In the genomic region with DNA sequence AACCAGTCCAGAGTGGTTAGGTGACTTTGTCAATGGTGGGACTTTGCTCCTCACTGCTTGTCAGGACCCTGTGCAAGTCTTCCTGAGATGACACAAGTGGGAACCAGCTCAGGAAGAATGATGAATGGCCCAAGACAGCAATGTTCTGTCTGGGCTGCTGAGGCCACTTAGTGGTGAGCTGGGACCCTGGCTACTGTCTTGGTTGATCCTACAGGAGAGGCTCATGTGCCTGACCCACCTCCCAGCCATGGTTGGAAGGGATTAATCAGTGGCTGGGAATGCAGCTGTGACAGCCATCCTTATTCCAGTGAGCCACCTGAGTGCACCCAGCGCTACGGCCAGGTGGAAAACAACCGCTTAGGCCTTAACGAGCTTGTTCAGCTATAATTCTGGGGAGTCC, we compare ENCODE assay signal across 19 cellular contexts. TPM values are rescaled to one million over a fixed set of nuclear protein-coding genes. Genes with fewer than 3 reads are reported as not detected.
DNase-seq lines count a peak whose midpoint lies in the region; ATAC-seq, FAIRE-seq and TF ChIP-seq lines count a peak whose summit lies in the region.
"Had no signal": no experiment of that assay in that cellular context is flagged by ENCODE, and none has a peak within 500 bp of the region (broad histone marks: within the 10 kb centered on the region; RNA-seq: fewer than 3 reads in every experiment).

No MANE protein-coding gene starts in this region.

- CTCF ChIA-PET in HepG2 (lab: Yijun Ruan, JAX; ENCODE audit: low intra/inter-chr PET ratio, low total read pairs) = no interaction called here
- CTCF ChIA-PET in HEK293T (lab: Yijun Ruan, JAX) = no interaction called here

- H3K4me1 ChIP-seq in HepG2 (ENCODE audit: insufficient read depth, low read length) = peaks cover 9% of the 10 kb centered on the region
- peaks cover 0 to 8% (median 0%) of the 10 kb centered on the region in 4 donors for H3K4me1 ChIP-seq in right lobe of liver

- no TSS peak for BruUV-seq in HepG2 (replicated peaks; lab: Mats Ljungman, UMichigan)

- no peak overlapping the region for H2AFZ ChIP-seq in HepG2 (ENCODE audit: low read length)

- no peak for TF ChIP-seq RAD21 in HepG2 (CRISPR knock-in tag; IDR thresholded peaks at IDR 0.05)

- 0 out of 2 replicates have a peak overlapping the region, but pooled peaks have one; percentile 15 for H3K4me2 ChIP-seq in HepG2 (ENCODE audit: low read depth, low read length)
- H3K4me2 ChIP-seq: BLaER1 treated with 17β-estradiol and CSF1 and Interleukin-3, amounts not matched to agents 10 nM and 100 nM had no signal

- no peaks in the 10 kb centered on the region for H4K20me1 ChIP-seq in HepG2 (ENCODE audit: insufficient read depth, low read length)
- H4K20me1 ChIP-seq: BLaER1 treated with 17β-estradiol and CSF1 and Interleukin-3, amounts not matched to agents 10 nM and 100 nM had no signal

- intact Hi-C loops in HepG2 (cut with micrococcal nuclease; ENCODE audit: unreplicated experiment) = no loop called here
- intact Hi-C loops in right lobe of liver (cut with DNase I) = no loop called here

- in situ Hi-C loops in HepG2 (cut with HindIII; ENCODE audit: extremely low pct_ligation_motif_present, low pct_unique_long_range_greater_than_20kb) = no loop called here

- TF ChIP-seq EP300 in HepG2 (IDR thresholded peaks at IDR 0.05; ENCODE audit: low read depth in 2 of 2, low read length in 2 of 2) (no peak), HepG2 (CRISPR knock-in tag; IDR thresholded peaks at IDR 0.05; ENCODE audit: borderline replicate concordance) (no peak)

- H3K9ac ChIP-seq in HepG2 (ENCODE audit: insufficient read depth, low read depth, low read length) = no peak overlapping the region
- H3K9ac ChIP-seq: BLaER1 treated with 17β-estradiol and CSF1 and Interleukin-3, amounts not matched to agents 10 nM and 100 nM had no signal

- H3K27me3 ChIP-seq in HepG2 (ENCODE audit: control insufficient read depth in 1 of 2, insufficient read depth in 2 of 2, low read length in 2 of 2) (peaks cover 0 to 11% of the 10 kb centered on the region in 2 experiments; a peak in 2 of 5 replicates), right lobe of liver (no peaks in the 10 kb centered on the region)
- H3K27me3 ChIP-seq: BLaER1 treated with 17β-estradiol and CSF1 and Interleukin-3, amounts not matched to agents 10 nM and 100 nM had no signal

- 94% methylated on average over 4 of the region's 4 CpGs for WGBS in HepG2 (ENCODE audit: low lambda C conversion rate)
- WGBS in right lobe of liver (ENCODE audit: insufficient coverage, low coverage, low lambda C conversion rate, missing lambda C conversion rate) = 100% methylated on average over 2 of the region's 4 CpGs

- TF ChIP-seq POLR2A in HepG2 (IDR thresholded peaks at IDR 0.05; ENCODE audit: insufficient read depth in 1 of 2, low read depth in 2 of 2, low read length in 2 of 2) = no peak
- no peak for TF ChIP-seq POLR2A in right lobe of liver (IDR thresholded peaks at IDR 0.05)

- no peak for DNase-seq in HepG2 (ENCODE audit: low spot score)
- DNase-seq in right lobe of liver = no peak
- peak; percentile 3 for DNase-seq in NCI-H69 (lab: John Stamatoyannopoulos, UW)
- DNase-seq in kidney tubule cell (ENCODE audit: low spot score) = peak; percentile 12
- no peak for DNase-seq in superior temporal gyrus (ENCODE audit: extremely low spot score)
- DNase-seq in HEK293T (ENCODE audit: extremely low spot score) = no peak
- DNase-seq: CD8-positive, alpha-beta T cell; DMS79 treated with DMSO at 0.1 percent for 48 hours; H7; MM.1S; NCI-H1092; NCI-H1694 treated with DMSO at 0.1 percent for 48 hours; NCI-H2227 treated with DMSO at 0.1 percent for 48 hours; NCI-H510A treated with DMSO at 0.1 percent for 48 hours; Right ventricle myocardium superior had no signal

- no peak overlapping the region for H3K27ac ChIP-seq in HepG2 (ENCODE audit: extremely low read length, insufficient read depth, low read length)
- no peak overlapping the region for H3K27ac ChIP-seq in right lobe of liver
- H3K27ac ChIP-seq: BLaER1 treated with 17β-estradiol and CSF1 and Interleukin-3, amounts not matched to agents 10 nM and 100 nM had no signal

- H3K79me2 ChIP-seq in HepG2 (ENCODE audit: insufficient read depth, low read length) = no peaks in the 10 kb centered on the region

- FAIRE-seq in HepG2 (lab: Jason Lieb, UNC) = no peak
- FAIRE-seq: D721Med, RCC 7860 had no signal

- no peak overlapping the region for H3K4me3 ChIP-seq in HepG2 (replicated peaks in 1 of 3; ENCODE audit: insufficient read depth in 1 of 3, low read depth in 2 of 3, low read length in 3 of 3)
- no peak overlapping the region for H3K4me3 ChIP-seq in right lobe of liver
- H3K4me3 ChIP-seq: BLaER1 treated with 17β-estradiol and CSF1 and Interleukin-3, amounts not matched to agents 10 nM and 100 nM had no signal

- H3K36me3 ChIP-seq in HepG2 (replicated peaks in 1 of 2; ENCODE audit: control insufficient read depth in 1 of 2, insufficient read depth in 2 of 2, low read length in 2 of 2) = no peaks in the 10 kb centered on the region
- no peaks in the 10 kb centered on the region for H3K36me3 ChIP-seq in right lobe of liver
- H3K36me3 ChIP-seq: BLaER1 treated with 17β-estradiol and CSF1 and Interleukin-3, amounts not matched to agents 10 nM and 100 nM had no signal

- TF ChIP-seq CTCF in HepG2 (CRISPR knock-in tag; IDR thresholded peaks at IDR 0.05) = peak; percentile 17; the same call in 1 of the 2 replicates
- TF ChIP-seq CTCF in right lobe of liver (IDR thresholded peaks at IDR 0.05) = no peak

- ATAC-seq in HepG2 = peak; percentile 35
- ATAC-seq in right lobe of liver = no peak
- ATAC-seq in GM18861 (IDR thresholded peaks at IDR 0.05; ENCODE audit: unreplicated experiment) = no peak
- ATAC-seq: CD8-positive, alpha-beta T cell had no signal

- POLR2A ChIA-PET in HepG2 (lab: Yijun Ruan, JAX) = no interaction called here
- POLR2A ChIA-PET in HEK293T (lab: Yijun Ruan, JAX) = no interaction called here

- H3K9me3 ChIP-seq in HepG2 (ENCODE audit: low read length) = no peaks in the 10 kb centered on the region
- H3K9me3 ChIP-seq in right lobe of liver = no peaks in the 10 kb centered on the region
- H3K9me3 ChIP-seq: BLaER1 treated with 17β-estradiol and CSF1 and Interleukin-3, amounts not matched to agents 10 nM and 100 nM had no signal

TF ChIP-seq in HEK293T, 16 proteins besides CTCF, POLR2A, EP300 and RAD21 (continues in another document):
- TF ChIP-seq TARDBP (IDR thresholded peaks at IDR 0.05) = no peak

RNA-seq across cellular contexts. Expression of a gene that starts 17.0 kb away (rescaled TPM):
- total RNA-seq in HepG2 (2016; rRNA removed; fragmentation: Illumina TruSeq; extraction: Trizol) = 15.4 and 22.6 TPM in 2 replicates
- 6.1 and 12.0 TPM in 2 replicates for total RNA-seq in HepG2 (2016; cell fraction: cytosol; rRNA removed; fragmentation: Illumina TruSeq; extraction: Trizol; ENCODE audit: low read depth)
- 15.9 and 18.2 TPM in 2 replicates for total RNA-seq in HepG2 (2016; cell fraction: insoluble cytoplasmic fraction; rRNA removed; fragmentation: Illumina TruSeq; extraction: Trizol)
- total RNA-seq in HepG2 (2016; cell fraction: membrane; rRNA removed; fragmentation: Illumina TruSeq; extraction: Trizol) = 15.5 and 19.7 TPM in 2 replicates
- 7.0 and 10.0 TPM in 2 replicates for total RNA-seq in HepG2 (2016; cell fraction: nucleus; rRNA removed; fragmentation: Illumina TruSeq; extraction: Trizol)
- 16.2 and 20.0 TPM in 2 replicates for polyA plus RNA-seq in HepG2 (2011; rRNA removed)
- 17.5 and 21.3 TPM in 2 replicates for polyA plus RNA-seq in HepG2 (2011; cell fraction: cytosol; rRNA removed)
- 8.2 and 8.9 TPM in 2 replicates for polyA plus RNA-seq in HepG2 (2011; cell fraction: nucleus; rRNA removed)
- 18.4 and 25.6 TPM in 2 replicates for polyA plus RNA-seq in HepG2 (2012)
- polyA plus RNA-seq in HepG2 (2016; cell fraction: cytosol; fragmentation: Illumina TruSeq; extraction: Trizol; ENCODE audit: low read depth) = 19.9 and 23.2 TPM in 2 replicates
- 28.6 and 32.5 TPM in 2 replicates for polyA plus RNA-seq in HepG2 (2016; cell fraction: insoluble cytoplasmic fraction; fragmentation: Illumina TruSeq; extraction: Trizol; ENCODE audit: low read depth)
- polyA plus RNA-seq in HepG2 (2016; cell fraction: membrane; fragmentation: Illumina TruSeq; extraction: Trizol; ENCODE audit: low read depth) = 19.7 and 21.5 TPM in 2 replicates
- 15.4 and 23.3 TPM in 2 replicates for polyA plus RNA-seq in HepG2 (2016; cell fraction: nucleus; fragmentation: Illumina TruSeq; extraction: Trizol; ENCODE audit: insufficient read depth, low read depth)
- polyA minus RNA-seq in HepG2 (2011; rRNA and poly(A)+ RNA removed; ENCODE audit: low replicate concordance) = 8.2 and 17.7 TPM in 2 replicates
- 16.6 and 18.6 TPM in 2 replicates for polyA minus RNA-seq in HepG2 (2011; cell fraction: cytosol; rRNA and poly(A)+ RNA removed)
- polyA minus RNA-seq in HepG2 (2011; cell fraction: nucleus; rRNA and poly(A)+ RNA removed) = 5.4 and 7.6 TPM in 2 replicates
- 1 to 10 TPM; 3.2 to 8.1 (median 5.4) TPM for total RNA-seq in right lobe of liver

RNA-seq across cellular contexts. Expression of a gene that starts 53.2 kb away (rescaled TPM):
- total RNA-seq in HepG2 (2016; rRNA removed; fragmentation: Illumina TruSeq; extraction: Trizol) (36.8 and 45.9 TPM in 2 replicates), right lobe of liver (10 to 100 TPM; 14.9 to 24.4 (median 19.8) TPM)
- 17.9 and 21.2 TPM in 2 replicates for total RNA-seq in HepG2 (2016; cell fraction: cytosol; rRNA removed; fragmentation: Illumina TruSeq; extraction: Trizol; ENCODE audit: low read depth)
- total RNA-seq in HepG2 (2016; cell fraction: insoluble cytoplasmic fraction; rRNA removed; fragmentation: Illumina TruSeq; extraction: Trizol) = 36.6 and 50.6 TPM in 2 replicates
- 30.5 and 36.5 TPM in 2 replicates for total RNA-seq in HepG2 (2016; cell fraction: membrane; rRNA removed; fragmentation: Illumina TruSeq; extraction: Trizol)
- 27.4 and 31.1 TPM in 2 replicates for total RNA-seq in HepG2 (2016; cell fraction: nucleus; rRNA removed; fragmentation: Illumina TruSeq; extraction: Trizol)
- polyA plus RNA-seq in HepG2 (2011; rRNA removed) = 22.6 and 27.5 TPM in 2 replicates
- polyA plus RNA-seq in HepG2 (2011; cell fraction: cytosol; rRNA removed) = 12.5 and 16.4 TPM in 2 replicates
- 8.6 and 11.4 TPM in 2 replicates for polyA plus RNA-seq in HepG2 (2011; cell fraction: nucleus; rRNA removed)
- 19.6 and 29.6 TPM in 2 replicates for polyA plus RNA-seq in HepG2 (2012)
- 3.8 and 5.1 TPM in 2 replicates for polyA plus RNA-seq in HepG2 (2016; cell fraction: cytosol; fragmentation: Illumina TruSeq; extraction: Trizol; ENCODE audit: low read depth)
- 41.1 and 41.2 TPM in 2 replicates for polyA plus RNA-seq in HepG2 (2016; cell fraction: insoluble cytoplasmic fraction; fragmentation: Illumina TruSeq; extraction: Trizol; ENCODE audit: low read depth)
- polyA plus RNA-seq in HepG2 (2016; cell fraction: membrane; fragmentation: Illumina TruSeq; extraction: Trizol; ENCODE audit: low read depth) = 11.6 and 13.1 TPM in 2 replicates
- polyA plus RNA-seq in HepG2 (2016; cell fraction: nucleus; fragmentation: Illumina TruSeq; extraction: Trizol; ENCODE audit: insufficient read depth, low read depth) = 35.6 and 37.0 TPM in 2 replicates
- 9.2 and 13.7 TPM in 2 replicates for polyA minus RNA-seq in HepG2 (2011; rRNA and poly(A)+ RNA removed; ENCODE audit: low replicate concordance)
- polyA minus RNA-seq in HepG2 (2011; cell fraction: cytosol; rRNA and poly(A)+ RNA removed) = 16.5 and 19.2 TPM in 2 replicates
- polyA minus RNA-seq in HepG2 (2011; cell fraction: nucleus; rRNA and poly(A)+ RNA removed) = 36.2 and 39.9 TPM in 2 replicates

Comparison
In these comparisons a context has a peak if more than half of its experiments do, and no peak if none do; other contexts are left out.
1. DNase-seq: peak in NCI-H69 (single experiment) and kidney tubule cell (single experiment); none in HepG2 (single experiment), right lobe of liver (0 of 3), superior temporal gyrus (single experiment) and HEK293T (single experiment).